33 cellular contexts compared by ENCODE assay signal in genomic region chr11:17831228-17831627, GRCh38.
"Had no signal": no experiment of that assay in that cellular context is flagged by ENCODE, and none has a peak within 500 bp of the region (broad histone marks: within the 10 kb centered on the region; RNA-seq: fewer than 3 reads in every experiment).

No MANE protein-coding gene starts in this region.

- H3K27me3 ChIP-seq: MG63 had no signal

- H3K36me3 ChIP-seq: MG63 had no signal

- H3K9ac ChIP-seq: KMS-11 had no signal

- H3K27ac ChIP-seq: KMS-11 had no signal

- H3K9me3 ChIP-seq: MG63 had no signal

- H3K4me3 ChIP-seq: MG63 had no signal

- DNase-seq: Karpas-422, MG63, MM.1S, NCI-H1048, NCI-H1092, NCI-H1092 treated with DMSO at 0.1 percent for 48 hours, NCI-H1105, NCI-H1105 treated with DMSO at 0.1 percent for 48 hours, NCI-H1417, NCI-H1417 treated with DMSO at 0.1 percent for 48 hours, NCI-H1436, NCI-H1436 treated with DMSO at 0.1 percent for 48 hours, NCI-H146, NCI-H1694, NCI-H1694 treated with DMSO at 0.1 percent for 48 hours, NCI-H187, NCI-H187 treated with DMSO at 0.1 percent for 48 hours, NCI-H1930, NCI-H2029, NCI-H2029 treated with DMSO at 0.1 percent for 48 hours, NCI-H2081, NCI-H2081 treated with DMSO at 0.1 percent for 48 hours, NCI-H2107, NCI-H2171, NCI-H2171 treated with DMSO at 0.1 percent for 48 hours, NCI-H2227 treated with DMSO at 0.1 percent for 48 hours, NCI-H226, NCI-H345, NCI-H446, NCI-H446 treated with DMSO at 0.1 percent for 48 hours, NCI-H510A, NCI-H510A treated with DMSO at 0.1 percent for 48 hours had no signal
